ENCODE assay signal across 25 cellular contexts in the genomic region with DNA sequence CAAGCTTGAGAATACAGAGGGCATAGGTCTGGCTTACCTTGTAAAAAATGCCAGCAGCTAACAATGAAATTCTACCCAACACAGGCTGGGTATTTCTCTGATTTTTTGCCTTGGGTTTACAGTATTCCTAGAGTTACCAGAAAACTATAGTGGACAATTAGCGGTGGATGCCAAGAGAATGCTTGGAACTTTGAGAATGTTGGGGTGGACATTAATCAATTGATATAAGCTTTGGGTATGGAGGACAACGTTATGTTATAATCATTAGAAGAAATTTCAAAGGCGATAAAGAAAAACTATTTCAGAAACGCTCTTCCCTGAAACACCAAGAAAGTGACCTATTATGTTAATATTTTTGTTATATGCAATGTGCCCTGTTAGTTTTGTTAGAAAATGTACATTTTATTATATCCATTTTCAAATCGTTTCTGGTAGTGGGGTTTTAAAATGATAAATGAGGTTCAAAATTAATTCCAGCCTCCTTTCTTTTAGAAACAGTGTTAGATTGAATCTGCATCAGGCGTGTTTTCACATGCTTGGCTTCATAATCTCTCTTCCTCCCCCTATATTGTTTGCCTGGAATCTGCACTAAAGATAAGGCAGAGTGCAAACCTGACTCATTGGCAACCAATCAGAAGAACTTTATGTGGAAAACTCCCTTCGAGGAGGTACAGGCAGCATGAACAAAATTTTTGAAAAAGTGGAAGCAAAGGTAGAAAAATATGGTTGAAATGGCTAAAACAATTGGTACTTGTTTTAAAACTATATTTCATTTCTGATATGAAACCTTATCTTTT. TPM values are rescaled to one million over a fixed set of nuclear protein-coding genes. Genes with fewer than 3 reads are reported as not detected.
DNase-seq lines count a peak whose midpoint lies in the region; ATAC-seq and TF ChIP-seq lines count a peak whose summit lies in the region.
"Had no signal": no experiment of that assay in that cellular context is flagged by ENCODE, and none has a peak within 500 bp of the region (broad histone marks: within the 10 kb centered on the region; RNA-seq: fewer than 3 reads in every experiment).

No MANE protein-coding gene starts in this region.

- TF ChIP-seq CTCF in astrocyte of the spinal cord (IDR thresholded peaks at IDR 0.05; ENCODE audit: low read depth, low read length) (no peak), foreskin keratinocyte (conservative IDR thresholded peaks at IDR 0.05) (peak; percentile 31), retinal pigment epithelial cell (conservative IDR thresholded peaks at IDR 0.05; ENCODE audit: low read depth, low read length) (peak; percentile 2)

- no peaks in the 10 kb centered on the region for H3K36me3 Mint-ChIP-seq in natural killer cell treated with Interleukin-12 subunit alpha and Interleukin-12 subunit beta and Interleukin-15 and Interleukin-18, amount 100 ng/mL, for 72 hours

- H3K4me3 ChIP-seq in astrocyte of the spinal cord (ENCODE audit: low read depth, low read length), result no peak overlapping the region
- no peak overlapping the region for H3K4me3 ChIP-seq in retinal pigment epithelial cell (ENCODE audit: low read length)
- H3K4me3 ChIP-seq: esophagus squamous epithelium, GM23338, heart left ventricle, MG63, sigmoid colon, tibial nerve had no signal

- H3K27ac ChIP-seq in foreskin keratinocyte, result no peak overlapping the region
- H3K27ac ChIP-seq: 22Rv1, esophagus squamous epithelium, heart left ventricle, sigmoid colon, tibial nerve had no signal

- DNase-seq in DMS 273 (lab: John Stamatoyannopoulos, UW; ENCODE audit: unreplicated experiment) (peak; percentile 5), DMS 273 treated with DMSO at 0.1 percent for 48 hours (lab: John Stamatoyannopoulos, UW) (no peak), astrocyte of the spinal cord (ENCODE audit: low read depth, low spot score) (peak; percentile 38), foreskin keratinocyte (peak; percentile 69 to 88), retinal pigment epithelial cell (ENCODE audit: low read depth) (no peak)
- DNase-seq in natural killer cell treated with Interleukin-12 subunit alpha and Interleukin-12 subunit beta and Interleukin-15 and Interleukin-18, amount 100 ng/mL, for 72 hours (ENCODE audit: low spot score), result no peak
- DNase-seq: activated CD4-positive, alpha-beta T cell treated with anti-CD3 and anti-CD28 coated beads for 4 hours; activated naive CD8-positive, alpha-beta T cell treated with anti-CD3 and anti-CD28 coated beads, Interleukin-2, amount 50 U/mL, for 24 hours; Calu3; caudate nucleus; esophagus squamous epithelium; heart left ventricle; left ventricle myocardium superior; MG63; NCI-H1694; NCI-H446; nucleus accumbens; sigmoid colon; stimulated activated naive CD4-positive, alpha-beta T cell treated with Interleukin-2 at 50 U/mL for 16 hours had no signal

- peaks cover 9% of the 10 kb centered on the region for H3K9me3 Mint-ChIP-seq in natural killer cell treated with Interleukin-12 subunit alpha and Interleukin-12 subunit beta and Interleukin-15 and Interleukin-18, amount 100 ng/mL, for 72 hours
- H3K9me3 Mint-ChIP-seq: GM23338 had no signal

- H3K4me3 Mint-ChIP-seq in natural killer cell treated with Interleukin-12 subunit alpha and Interleukin-12 subunit beta and Interleukin-15 and Interleukin-18, amount 100 ng/mL, for 72 hours, result no peak overlapping the region
- H3K4me3 Mint-ChIP-seq: activated naive CD8-positive, alpha-beta T cell treated with anti-CD3 and anti-CD28 coated beads, Interleukin-2, amount 50 U/mL, for 24 hours; GM23338 had no signal

- peaks cover 20% of the 10 kb centered on the region for H3K4me1 ChIP-seq in foreskin keratinocyte

- H3K27me3 Mint-ChIP-seq in natural killer cell treated with Interleukin-12 subunit alpha and Interleukin-12 subunit beta and Interleukin-15 and Interleukin-18, amount 100 ng/mL, for 72 hours, result no peaks in the 10 kb centered on the region
- H3K27me3 Mint-ChIP-seq: activated naive CD8-positive, alpha-beta T cell treated with anti-CD3 and anti-CD28 coated beads, Interleukin-2, amount 50 U/mL, for 24 hours had no signal

- H3K27me3 ChIP-seq in foreskin keratinocyte, result no peaks in the 10 kb centered on the region
- H3K27me3 ChIP-seq: esophagus squamous epithelium, heart left ventricle, MG63, sigmoid colon, tibial nerve had no signal

- H3K4me1 Mint-ChIP-seq in natural killer cell treated with Interleukin-12 subunit alpha and Interleukin-12 subunit beta and Interleukin-15 and Interleukin-18, amount 100 ng/mL, for 72 hours (ENCODE audit: low read depth in 2 of 2), result no peaks in the 10 kb centered on the region
- H3K4me1 Mint-ChIP-seq: activated naive CD8-positive, alpha-beta T cell treated with anti-CD3 and anti-CD28 coated beads, Interleukin-2, amount 50 U/mL, for 24 hours; GM23338 had no signal

- H3K27ac Mint-ChIP-seq in natural killer cell treated with Interleukin-12 subunit alpha and Interleukin-12 subunit beta and Interleukin-15 and Interleukin-18, amount 100 ng/mL, for 72 hours, result no peak overlapping the region
- H3K27ac Mint-ChIP-seq: activated naive CD8-positive, alpha-beta T cell treated with anti-CD3 and anti-CD28 coated beads, Interleukin-2, amount 50 U/mL, for 24 hours had no signal

- in situ Hi-C loops in astrocyte of the spinal cord (cut with HindIII; ENCODE audit: low sequenced_read_pairs), result no loop called here

- ATAC-seq in foreskin keratinocyte, result peak; percentile 94
- ATAC-seq in HG03521 (IDR thresholded peaks at IDR 0.05; ENCODE audit: unreplicated experiment), result no peak
- no peak for ATAC-seq in natural killer cell treated with Interleukin-12 subunit alpha and Interleukin-12 subunit beta and Interleukin-15 and Interleukin-18, amount 100 ng/mL, for 72 hours
- ATAC-seq in GM18858 (IDR thresholded peaks at IDR 0.05; ENCODE audit: unreplicated experiment), result no peak
- ATAC-seq: activated naive CD8-positive, alpha-beta T cell treated with anti-CD3 and anti-CD28 coated beads, Interleukin-2, amount 50 U/mL, for 24 hours; GM23338; heart left ventricle; left ventricle myocardium superior had no signal

RNA-seq across cellular contexts. Expression of a gene that starts 1.4 kb away (rescaled TPM):
- not detected in 2 replicates for total RNA-seq in foreskin keratinocyte
- polyA plus RNA-seq in foreskin keratinocyte, result not detected in 2 replicates
- not detected for total RNA-seq in natural killer cell treated with Interleukin-12 subunit alpha and Interleukin-12 subunit beta and Interleukin-15 and Interleukin-18, amount 100 ng/mL, for 72 hours
- total RNA-seq: Calu3, G401, GM23338 had no signal
- polyA plus RNA-seq: GM23338, sigmoid colon had no signal

Comparison
In these comparisons a context has a peak if more than half of its experiments do, and no peak if none do; other contexts are left out.
1. DNase-seq: peak in DMS 273 (single experiment), astrocyte of the spinal cord (single experiment) and foreskin keratinocyte (2 of 2); none in DMS 273 treated with DMSO at 0.1 percent for 48 hours (single experiment), retinal pigment epithelial cell (single experiment) and natural killer cell treated with Interleukin-12 subunit alpha and Interleukin-12 subunit beta and Interleukin-15 and Interleukin-18, amount 100 ng/mL, for 72 hours (single experiment).